In genomic region chr22:43257549-43257948, GRCh38 we compare ENCODE assay signal across 25 cellular contexts.
A peak's percentile ranks its signal among the peaks of the same experiment; 100 is the strongest.
DNase-seq lines count a peak whose midpoint lies in the region; ATAC-seq and TF ChIP-seq lines count a peak whose summit lies in the region.
"Had no signal": no experiment of that assay in that cellular context is flagged by ENCODE, and none has a peak within 500 bp of the region (broad histone marks: within the 10 kb centered on the region; RNA-seq: fewer than 3 reads in every experiment).

No MANE protein-coding gene starts in this region.

- peak overlapping the region; percentile 24 for H3K4me3 Mint-ChIP-seq in endothelial cell (ENCODE audit: unreplicated experiment)
- H3K4me3 Mint-ChIP-seq: activated naive CD4-positive, alpha-beta T cell treated with anti-CD3 and anti-CD28 coated beads for 36 hours; activated T-cell treated with anti-CD3 and anti-CD28 coated beads, Interleukin-2, amount 50 U/mL, for 24 hours; CD4-positive, alpha-beta memory T cell; HFFc6; T-helper 17 cell had no signal

- ATAC-seq in RWPE2 (ENCODE audit: low read depth) (peak; percentile 47; the same call in 1 of the 3 replicates), HG03196 (IDR thresholded peaks at IDR 0.05; ENCODE audit: unreplicated experiment) (no peak)
- ATAC-seq: K562, T-helper 17 cell had no signal

- TF ChIP-seq CTCF in MM.1S (IDR thresholded peaks at IDR 0.05; ENCODE audit: low read length) (no peak), RWPE2 (IDR thresholded peaks at IDR 0.05; ENCODE audit: poor library complexity, severe bottlenecking) (no peak), endothelial cell (IDR thresholded peaks at IDR 0.05; ENCODE audit: unreplicated experiment) (no peak)

- no peak overlapping the region for H3K9ac ChIP-seq in MM.1S (ENCODE audit: low read length)
- H3K9ac ChIP-seq: SK-N-SH had no signal

- no peaks in the 10 kb centered on the region for H3K9me3 Mint-ChIP-seq in endothelial cell (ENCODE audit: unreplicated experiment)
- H3K9me3 Mint-ChIP-seq: activated naive CD4-positive, alpha-beta T cell treated with anti-CD3 and anti-CD28 coated beads for 36 hours; activated T-cell treated with anti-CD3 and anti-CD28 coated beads, Interleukin-2, amount 50 U/mL, for 24 hours; CD4-positive, alpha-beta memory T cell; HFFc6 had no signal

- H3K36me3 ChIP-seq in MM.1S (replicated peaks; ENCODE audit: insufficient read depth, low read length) (no peaks in the 10 kb centered on the region), RWPE2 (ENCODE audit: low read depth) (no peaks in the 10 kb centered on the region)
- H3K36me3 ChIP-seq: sigmoid colon, transverse colon had no signal

- H3K36me3 Mint-ChIP-seq in endothelial cell (ENCODE audit: low read depth, unreplicated experiment) = peaks cover 33% of the 10 kb centered on the region
- H3K36me3 Mint-ChIP-seq: CD4-positive, alpha-beta memory T cell had no signal

- peaks cover 3% of the 10 kb centered on the region for H3K27me3 Mint-ChIP-seq in endothelial cell (ENCODE audit: unreplicated experiment)

- peaks cover 2% of the 10 kb centered on the region for H3K4me1 Mint-ChIP-seq in endothelial cell (ENCODE audit: unreplicated experiment)

- DNase-seq in MM.1S (no peak), RWPE2 (ENCODE audit: low spot score) (no peak), endothelial cell (ENCODE audit: low spot score) (no peak), pulmonary artery endothelial cell (ENCODE audit: low read depth, low spot score) (peak; percentile 30), RKO (ENCODE audit: low spot score) (no peak), medulla oblongata (ENCODE audit: extremely low spot score) (no peak)
- DNase-seq: activated CD4-positive, alpha-beta T cell treated with anti-CD3 and anti-CD28 coated beads for 48 hours; activated naive CD4-positive, alpha-beta T cell treated with anti-CD3 and anti-CD28 coated beads for 36 hours; activated T-cell treated with anti-CD3 and anti-CD28 coated beads, Interleukin-2, amount 50 U/mL, for 24 hours; caudate nucleus; CD4-positive, alpha-beta memory T cell; DMS 273 treated with DMSO at 0.1 percent for 48 hours; foreskin melanocyte; HFFc6; hippocampal formation; MV-4-11; NCI-H526; posterior cingulate gyrus; sigmoid colon; T-helper 17 cell; transverse colon had no signal

- H3K9me3 ChIP-seq in MM.1S (replicated peaks; ENCODE audit: insufficient read depth, low read length) (no peaks in the 10 kb centered on the region), RWPE2 (ENCODE audit: severe bottlenecking) (no peaks in the 10 kb centered on the region)
- H3K9me3 ChIP-seq: sigmoid colon, SK-N-SH, transverse colon had no signal

- H3K4me3 ChIP-seq in MM.1S (ENCODE audit: low read length) = no peak overlapping the region
- no peak overlapping the region for H3K4me3 ChIP-seq in RWPE2 (ENCODE audit: severe bottlenecking)
- H3K4me3 ChIP-seq: K562, sigmoid colon, transverse colon had no signal

- H3K9me2 ChIP-seq in MM.1S (replicated peaks; ENCODE audit: insufficient read depth, low read length) = no peaks in the 10 kb centered on the region
- H3K9me2 ChIP-seq: SK-N-SH had no signal

- H2AFZ ChIP-seq in MM.1S (ENCODE audit: low read length) = 0 out of 2 replicates have a peak overlapping the region, but pooled peaks have one; percentile 6

- 0 out of 2 replicates have a peak, but pooled peaks cover 1% of the 10 kb centered on the region for H3K27me3 ChIP-seq in MM.1S (replicated peaks; ENCODE audit: insufficient read depth, low read length)
- no peaks in the 10 kb centered on the region for H3K27me3 ChIP-seq in RWPE2 (ENCODE audit: insufficient read depth, poor library complexity, severe bottlenecking)
- H3K27me3 ChIP-seq: sigmoid colon had no signal

- H3F3A ChIP-seq in MM.1S (ENCODE audit: insufficient read depth, low read length) = no peaks in the 10 kb centered on the region

- 0 out of 2 replicates have a peak overlapping the region, but pooled peaks have one; percentile 2 for H3K4me2 ChIP-seq in MM.1S (ENCODE audit: low read depth, low read length)
- H3K4me2 ChIP-seq: SK-N-SH had no signal

- H3K4me1 ChIP-seq in MM.1S (ENCODE audit: low read length) = peaks cover 25% of the 10 kb centered on the region
- no peaks in the 10 kb centered on the region for H3K4me1 ChIP-seq in RWPE2 (ENCODE audit: insufficient read depth, poor library complexity, severe bottlenecking)
- H3K4me1 ChIP-seq: sigmoid colon, transverse colon had no signal

- no peaks in the 10 kb centered on the region for H3K79me2 ChIP-seq in MM.1S (ENCODE audit: low read length)

- H4K20me1 ChIP-seq in MM.1S (ENCODE audit: insufficient read depth, low read length) = no peaks in the 10 kb centered on the region

- H3K27ac ChIP-seq in MM.1S (ENCODE audit: low read length) (no peak overlapping the region), RWPE2 (ENCODE audit: poor library complexity, severe bottlenecking) (no peak overlapping the region)
- H3K27ac ChIP-seq: RWPE1, sigmoid colon, transverse colon had no signal

- no peak overlapping the region for H3K27ac Mint-ChIP-seq in endothelial cell (ENCODE audit: unreplicated experiment)
- H3K27ac Mint-ChIP-seq: activated naive CD4-positive, alpha-beta T cell treated with anti-CD3 and anti-CD28 coated beads for 36 hours; activated T-cell treated with anti-CD3 and anti-CD28 coated beads, Interleukin-2, amount 50 U/mL, for 24 hours; CD4-positive, alpha-beta memory T cell; HFFc6; T-helper 17 cell had no signal
